8 cellular contexts compared by ENCODE assay signal in the genomic region with DNA sequence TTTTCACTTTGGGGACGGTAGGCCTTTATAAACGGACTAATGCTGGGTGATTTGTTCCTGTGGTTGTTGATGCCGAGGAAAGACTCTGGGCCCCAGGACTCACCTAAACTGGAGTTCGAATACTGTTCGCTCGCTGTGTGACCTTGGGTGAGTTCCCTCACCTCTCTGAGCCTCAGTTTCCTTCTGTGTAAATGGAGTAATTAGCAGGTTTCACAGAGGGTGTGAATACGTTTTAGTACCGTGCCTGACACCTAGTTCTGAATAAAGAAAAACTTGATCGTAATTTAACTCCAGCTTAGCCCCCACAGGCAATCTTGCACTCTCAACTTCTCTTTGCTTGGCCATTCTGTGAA. TPM values are rescaled to one million over a fixed set of nuclear protein-coding genes. Genes with fewer than 3 reads are reported as not detected.
DNase-seq lines count a peak whose midpoint lies in the region; ATAC-seq, FAIRE-seq and TF ChIP-seq lines count a peak whose summit lies in the region.

No MANE protein-coding gene starts in this region.

- H3K4me3 ChIP-seq in HL-60 (replicated peaks; ENCODE audit: insufficient read depth, low read length): peak overlapping the region; percentile 99
- peak overlapping the region; percentile 95 for H3K4me3 ChIP-seq in iPS-20b (ENCODE audit: low read length)

- H3K4me1 ChIP-seq in iPS-20b (ENCODE audit: insufficient read depth, low read length): peaks cover 5% of the 10 kb centered on the region; the same call in 1 of the 2 replicates

- peaks cover 21 to 34% of the 10 kb centered on the region in 2 donors for H3K4me1 Mint-ChIP-seq in stimulated activated naive B cell treated with anti-CD40 and anti-IgM and Interleukin-4, amounts not matched to agents 10 μg/mL and 1 μg/mL and 100 μg/mL, for 72 hours

- FAIRE-seq in H54 (lab: Jason Lieb, UNC): no peak

- no peaks in the 10 kb centered on the region for H3K9me3 Mint-ChIP-seq in activated naive CD4-positive, alpha-beta T cell treated with anti-CD3 and anti-CD28 coated beads, Interleukin-2, amount 50 U/mL, for 72 hours
- no peaks in the 10 kb centered on the region for H3K9me3 Mint-ChIP-seq in stimulated activated naive B cell treated with anti-CD40 and anti-IgM and Interleukin-4, amounts not matched to agents 10 μg/mL and 1 μg/mL and 100 μg/mL, for 72 hours

- ATAC-seq in activated naive CD4-positive, alpha-beta T cell treated with anti-CD3 and anti-CD28 coated beads, Interleukin-2, amount 50 U/mL, for 72 hours: no peak
- no peak for ATAC-seq in stimulated activated naive B cell treated with anti-CD40 and anti-IgM and Interleukin-4, amounts not matched to agents 10 μg/mL and 1 μg/mL and 100 μg/mL, for 72 hours (replicated peaks)
- ATAC-seq in HG03378 (IDR thresholded peaks at IDR 0.05; ENCODE audit: unreplicated experiment): no peak

- DNase-seq in HL-60 (ENCODE audit: low read depth in 1 of 2, low spot score in 1 of 2) (no peak), H54 (ENCODE audit: insufficient read length, low spot score) (no peak), T-helper 9 cell (no peak), NCI-H1930 (lab: John Stamatoyannopoulos, UW) (no peak)
- DNase-seq in activated naive CD4-positive, alpha-beta T cell treated with anti-CD3 and anti-CD28 coated beads, Interleukin-2, amount 50 U/mL, for 72 hours (ENCODE audit: low spot score in 2 of 2): no peak
- no peak for DNase-seq in stimulated activated naive B cell treated with anti-CD40 and anti-IgM and Interleukin-4, amounts not matched to agents 10 μg/mL and 1 μg/mL and 100 μg/mL, for 72 hours

- H3K36me3 Mint-ChIP-seq in activated naive CD4-positive, alpha-beta T cell treated with anti-CD3 and anti-CD28 coated beads, Interleukin-2, amount 50 U/mL, for 72 hours: peaks cover 11 to 18% of the 10 kb centered on the region in 2 donors
- H3K36me3 Mint-ChIP-seq in stimulated activated naive B cell treated with anti-CD40 and anti-IgM and Interleukin-4, amounts not matched to agents 10 μg/mL and 1 μg/mL and 100 μg/mL, for 72 hours: peaks cover 2 to 4% of the 10 kb centered on the region in 2 donors

- 0 out of 2 replicates have a peak, but pooled peaks cover 5% of the 10 kb centered on the region for H3K36me3 ChIP-seq in iPS-20b (ENCODE audit: insufficient read depth, low read depth, low read length)

- no peaks in the 10 kb centered on the region for H3K9me3 ChIP-seq in iPS-20b (ENCODE audit: insufficient read depth, low read depth, low read length)

- TF ChIP-seq CTCF in HL-60 (IDR thresholded peaks at IDR 0.05; ENCODE audit: insufficient read depth, low read length): no peak

- H3K27ac Mint-ChIP-seq in activated naive CD4-positive, alpha-beta T cell treated with anti-CD3 and anti-CD28 coated beads, Interleukin-2, amount 50 U/mL, for 72 hours: peak overlapping the region; percentile 98
- H3K27ac Mint-ChIP-seq in stimulated activated naive B cell treated with anti-CD40 and anti-IgM and Interleukin-4, amounts not matched to agents 10 μg/mL and 1 μg/mL and 100 μg/mL, for 72 hours: peak overlapping the region; percentile 98

- H3K27ac ChIP-seq in HL-60 (replicated peaks): peak overlapping the region; percentile 99
- peak overlapping the region; percentile 88 for H3K27ac ChIP-seq in iPS-20b (ENCODE audit: low read length)

- peak overlapping the region; percentile 99 for H3K4me3 Mint-ChIP-seq in stimulated activated naive B cell treated with anti-CD40 and anti-IgM and Interleukin-4, amounts not matched to agents 10 μg/mL and 1 μg/mL and 100 μg/mL, for 72 hours

- no peaks in the 10 kb centered on the region for H3K27me3 Mint-ChIP-seq in stimulated activated naive B cell treated with anti-CD40 and anti-IgM and Interleukin-4, amounts not matched to agents 10 μg/mL and 1 μg/mL and 100 μg/mL, for 72 hours

- no peaks in the 10 kb centered on the region for H3K27me3 ChIP-seq in HL-60 (ENCODE audit: insufficient read depth, poor library complexity, severe bottlenecking)
- H3K27me3 ChIP-seq in iPS-20b (ENCODE audit: insufficient read depth, low read length): no peaks in the 10 kb centered on the region

- peak overlapping the region; percentile 93 for H3K9ac ChIP-seq in iPS-20b (ENCODE audit: low read depth, low read length)

- no peak for TF ChIP-seq POLR2A in H54 (IDR thresholded peaks at IDR 0.05; ENCODE audit: low read depth, low read length)

RNA-seq across cellular contexts. Expression of gene UBE3B, which starts 0.5 kb away (rescaled TPM):
- total RNA-seq in activated naive CD4-positive, alpha-beta T cell treated with anti-CD3 and anti-CD28 coated beads, Interleukin-2, amount 50 U/mL, for 72 hours: 10 to 100 TPM; 28.8 to 37.6 TPM

RNA-seq across cellular contexts. Expression of gene KCTD10, which starts 0.8 kb away (rescaled TPM):
- total RNA-seq in activated naive CD4-positive, alpha-beta T cell treated with anti-CD3 and anti-CD28 coated beads, Interleukin-2, amount 50 U/mL, for 72 hours: 10 to 100 TPM; 53.5 to 56.9 TPM
